ENCODE assay signal across 33 cellular contexts in the genomic region with DNA sequence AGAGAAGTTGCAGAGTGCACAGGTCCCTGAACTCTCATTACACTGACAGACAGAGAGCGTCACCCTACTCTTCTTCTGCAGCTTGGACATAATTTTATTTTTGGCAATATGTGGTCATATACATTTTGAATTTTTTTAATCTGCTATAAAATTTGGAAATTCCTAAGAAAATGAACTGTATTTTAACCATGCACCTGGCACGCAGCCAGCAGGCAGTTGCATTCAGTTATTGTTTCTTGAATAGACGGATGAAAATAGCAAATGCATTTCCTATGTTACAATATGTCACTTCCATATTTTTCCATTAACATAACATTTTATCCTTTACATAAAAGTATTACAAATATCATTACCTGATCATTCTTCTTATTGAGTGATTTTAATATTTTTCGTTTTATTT.
"Had no signal": no experiment of that assay in that cellular context is flagged by ENCODE, and none has a peak within 500 bp of the region (broad histone marks: within the 10 kb centered on the region; RNA-seq: fewer than 3 reads in every experiment).

No MANE protein-coding gene starts in this region.

- ATAC-seq: activated CD4-positive, alpha-beta T cell treated with anti-CD3 and anti-CD28 coated beads for 36 hours; activated CD8-positive, alpha-beta memory T cell treated with anti-CD3 and anti-CD28 coated beads, Interleukin-2, amount 10 ng/mL, durations not matched to agents 7 days and 5 days; activated CD8-positive, alpha-beta T cell treated with anti-CD3 and anti-CD28 coated beads, Interleukin-2, amount 10 ng/mL, durations not matched to agents 7 days and 5 days; esophagus mucosa; foreskin keratinocyte; gastroesophageal sphincter; T-helper 17 cell had no signal

- H3K27me3 Mint-ChIP-seq: activated CD4-positive, alpha-beta T cell treated with anti-CD3 and anti-CD28 coated beads, Interleukin-2, amount 10 ng/mL, durations not matched to agents 24 days and 14 days; activated CD8-positive, alpha-beta memory T cell treated with anti-CD3 and anti-CD28 coated beads, Interleukin-2, amount 10 ng/mL, durations not matched to agents 7 days and 5 days; activated naive CD8-positive, alpha-beta T cell treated with anti-CD3 and anti-CD28 coated beads, Interleukin-2, amount 10 ng/mL, durations not matched to agents 7 days and 5 days; central memory CD8-positive, alpha-beta T cell; dendritic cell treated with granulocyte-macrophage colony-stimulating factor and Interleukin-4, amounts not matched to agents 40 ng/mL and 50 ng/mL, for 4 days had no signal

- H3K36me3 ChIP-seq: ascending aorta, breast epithelium, cardiac muscle cell, gastroesophageal sphincter had no signal

- H3K9me3 Mint-ChIP-seq: activated naive CD4-positive, alpha-beta T cell treated with anti-CD3 and anti-CD28 coated beads for 36 hours; central memory CD8-positive, alpha-beta T cell; endodermal cell had no signal

- H3K4me1 ChIP-seq: ascending aorta, breast epithelium, foreskin keratinocyte had no signal

- H3K9me3 ChIP-seq: ascending aorta, breast epithelium, gastroesophageal sphincter had no signal

- H3K27me3 ChIP-seq: ascending aorta, breast epithelium, cardiac muscle cell, foreskin keratinocyte, gastroesophageal sphincter had no signal

- H3K4me3 Mint-ChIP-seq: activated CD4-positive, alpha-beta memory T cell treated with anti-CD3 and anti-CD28 coated beads for 36 hours; activated CD4-positive, alpha-beta T cell treated with anti-CD3 and anti-CD28 coated beads for 36 hours; activated CD4-positive, alpha-beta T cell treated with anti-CD3 and anti-CD28 coated beads, Interleukin-2, amount 10 ng/mL, durations not matched to agents 24 days and 14 days; activated CD8-positive, alpha-beta memory T cell treated with anti-CD3 and anti-CD28 coated beads, Interleukin-2, amount 10 ng/mL, durations not matched to agents 7 days and 5 days; activated CD8-positive, alpha-beta T cell treated with anti-CD3 and anti-CD28 coated beads, Interleukin-2, amount 10 ng/mL, durations not matched to agents 7 days and 5 days; activated naive CD4-positive, alpha-beta T cell treated with anti-CD3 and anti-CD28 coated beads for 36 hours; activated naive CD4-positive, alpha-beta T cell treated with anti-CD3 and anti-CD28 coated beads, Interleukin-2, amount 50 U/mL, for 24 hours; activated naive CD8-positive, alpha-beta T cell treated with anti-CD3 and anti-CD28 coated beads, Interleukin-2, amount 10 ng/mL, durations not matched to agents 7 days and 5 days; activated T-helper 1 cell treated with anti-CD3 and anti-CD28 coated beads, Interleukin-12 subunit alpha, Interleukin-12 subunit beta, Interleukin-2, Interleukin-4 antibody, amounts not matched to agents 30 ng/mL and 10 ng/mL and 1 ng/mL, durations not matched to agents 14 hours and 24 hours and 36 hours; brain; central memory CD8-positive, alpha-beta T cell; dendritic cell treated with granulocyte-macrophage colony-stimulating factor and Interleukin-4, amounts not matched to agents 40 ng/mL and 50 ng/mL, for 4 days; endodermal cell; T-helper 17 cell; T-helper 2 cell treated with Interferon-gamma antibody and Interleukin-4, amounts not matched to agents 5 μg/mL and 100 μg/mL, for 36 hours had no signal

- DNase-seq: activated CD4-positive, alpha-beta memory T cell treated with anti-CD3 and anti-CD28 coated beads for 36 hours; activated CD4-positive, alpha-beta T cell treated with anti-CD3 and anti-CD28 coated beads for 36 hours; activated CD4-positive, alpha-beta T cell treated with anti-CD3 and anti-CD28 coated beads, Interleukin-2, amount 10 ng/mL, durations not matched to agents 24 days and 14 days; activated CD4-positive, CD25-positive, alpha-beta regulatory T cell; activated CD4-positive, CD25-positive, alpha-beta regulatory T cell treated with anti-CD3 and anti-CD28 coated beads, Interleukin-2, amount 50 U/mL, for 72 hours; activated CD8-positive, alpha-beta memory T cell treated with anti-CD3 and anti-CD28 coated beads, Interleukin-2, amount 10 ng/mL, durations not matched to agents 7 days and 5 days; activated CD8-positive, alpha-beta memory T cell treated with anti-CD3 and anti-CD28 coated beads, Interleukin-2, amount 50 U/mL, for 4 hours; activated CD8-positive, alpha-beta T cell treated with anti-CD3 and anti-CD28 coated beads, Interleukin-2, amount 10 ng/mL, durations not matched to agents 7 days and 5 days; activated effector memory CD4-positive, alpha-beta T cell treated with anti-CD3 and anti-CD28 coated beads, Interleukin-2, amount 50 U/mL, for 16 hours; activated naive CD4-positive, alpha-beta T cell treated with anti-CD3 and anti-CD28 coated beads for 36 hours; activated naive CD8-positive, alpha-beta T cell treated with anti-CD3 and anti-CD28 coated beads, Interleukin-2, amount 10 ng/mL, durations not matched to agents 7 days and 5 days; activated T-cell treated with anti-CD3 and anti-CD28 coated beads, Interleukin-2, amount 50 U/mL, for 1 hour; activated T-cell treated with anti-CD3 and anti-CD28 coated beads, Interleukin-2, amount 50 U/mL, for 48 hours; effector memory CD4-positive, alpha-beta T cell; endodermal cell; foreskin keratinocyte; T-helper 1 cell; T-helper 17 cell; T1000 had no signal

- H3K27ac ChIP-seq: ascending aorta, breast epithelium, cardiac muscle cell, coronary artery, dorsolateral prefrontal cortex, foreskin keratinocyte, gastroesophageal sphincter had no signal

- H3K27ac Mint-ChIP-seq: activated CD4-positive, alpha-beta memory T cell treated with anti-CD3 and anti-CD28 coated beads for 36 hours; activated CD4-positive, alpha-beta T cell treated with anti-CD3 and anti-CD28 coated beads for 36 hours; activated CD4-positive, alpha-beta T cell treated with anti-CD3 and anti-CD28 coated beads, Interleukin-2, amount 10 ng/mL, durations not matched to agents 24 days and 14 days; activated CD8-positive, alpha-beta memory T cell treated with anti-CD3 and anti-CD28 coated beads, Interleukin-2, amount 10 ng/mL, durations not matched to agents 7 days and 5 days; activated CD8-positive, alpha-beta T cell treated with anti-CD3 and anti-CD28 coated beads, Interleukin-2, amount 10 ng/mL, durations not matched to agents 7 days and 5 days; activated naive CD4-positive, alpha-beta T cell treated with anti-CD3 and anti-CD28 coated beads for 36 hours; activated naive CD4-positive, alpha-beta T cell treated with anti-CD3 and anti-CD28 coated beads, Interleukin-2, amount 50 U/mL, for 24 hours; activated naive CD8-positive, alpha-beta T cell treated with anti-CD3 and anti-CD28 coated beads, Interleukin-2, amount 10 ng/mL, durations not matched to agents 7 days and 5 days; activated T-helper 1 cell treated with anti-CD3 and anti-CD28 coated beads, Interleukin-12 subunit alpha, Interleukin-12 subunit beta, Interleukin-2, Interleukin-4 antibody, amounts not matched to agents 30 ng/mL and 10 ng/mL and 1 ng/mL, durations not matched to agents 14 hours and 24 hours and 36 hours; activated T-helper 2 cell treated with anti-CD3 and anti-CD28 coated beads, Interferon-gamma antibody, Interleukin-2, Interleukin-4, amounts not matched to agents 10 μg/mL and 5 μg/mL and 100 μg/mL, durations not matched to agents 14 hours and 24 hours and 36 hours; brain; dendritic cell treated with granulocyte-macrophage colony-stimulating factor and Interleukin-4, amounts not matched to agents 40 ng/mL and 50 ng/mL, for 4 days; endodermal cell; T-helper 17 cell; T-helper 2 cell treated with Interferon-gamma antibody and Interleukin-4, amounts not matched to agents 5 μg/mL and 100 μg/mL, for 36 hours had no signal

- H3K4me3 ChIP-seq: ascending aorta, breast epithelium, cardiac muscle cell, coronary artery, dorsolateral prefrontal cortex, gastroesophageal sphincter had no signal

- H3K4me1 Mint-ChIP-seq: activated CD4-positive, alpha-beta T cell treated with anti-CD3 and anti-CD28 coated beads for 36 hours; activated CD8-positive, alpha-beta memory T cell treated with anti-CD3 and anti-CD28 coated beads, Interleukin-2, amount 10 ng/mL, durations not matched to agents 7 days and 5 days; activated naive CD4-positive, alpha-beta T cell treated with anti-CD3 and anti-CD28 coated beads, Interleukin-2, amount 50 U/mL, for 24 hours; activated naive CD8-positive, alpha-beta T cell treated with anti-CD3 and anti-CD28 coated beads, Interleukin-2, amount 10 ng/mL, durations not matched to agents 7 days and 5 days; brain; central memory CD8-positive, alpha-beta T cell; endodermal cell; T-helper 17 cell had no signal

- H3K36me3 Mint-ChIP-seq: activated CD4-positive, alpha-beta memory T cell treated with anti-CD3 and anti-CD28 coated beads for 36 hours; activated CD8-positive, alpha-beta memory T cell treated with anti-CD3 and anti-CD28 coated beads, Interleukin-2, amount 10 ng/mL, durations not matched to agents 7 days and 5 days; activated naive CD4-positive, alpha-beta T cell treated with anti-CD3 and anti-CD28 coated beads, Interleukin-2, amount 50 U/mL, for 24 hours; activated naive CD8-positive, alpha-beta T cell treated with anti-CD3 and anti-CD28 coated beads, Interleukin-2, amount 10 ng/mL, durations not matched to agents 7 days and 5 days; brain had no signal
